1 cellular context compared by ENCODE assay signal in the genomic region with DNA sequence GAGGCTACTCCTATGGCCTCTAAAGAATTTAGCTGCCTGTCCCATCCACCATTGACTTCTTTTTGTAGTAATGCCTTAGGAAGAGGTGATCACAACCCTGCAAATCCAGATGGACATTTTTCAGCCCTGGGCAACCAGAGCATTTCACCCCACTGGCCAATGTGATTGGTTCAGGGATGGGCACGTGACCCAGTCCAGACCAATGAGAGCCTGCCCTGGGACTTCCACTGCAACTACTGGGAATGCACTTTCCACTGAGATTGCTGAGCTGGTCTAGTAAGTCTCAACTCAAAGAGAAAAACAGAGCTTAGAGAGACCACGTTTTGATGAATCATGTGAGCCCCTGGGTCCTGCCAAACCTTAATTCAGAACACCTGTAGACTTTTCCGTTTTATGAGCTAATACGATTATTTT.
A peak's percentile ranks its signal among the peaks of the same experiment; 100 is the strongest.
TF ChIP-seq lines count a peak whose summit lies in the region.

No MANE protein-coding gene starts in this region.

TF ChIP-seq in HepG2, 621 proteins besides CTCF, POLR2A, EP300 and RAD21:
- TF ChIP-seq POLR2AphosphoS2 (IDR thresholded peaks at IDR 0.05; ENCODE audit: low read depth, low read length) (0 out of 2 replicates have a peak, but pooled peaks have one; percentile 59), ZNF761 (CRISPR knock-in tag; conservative IDR thresholded peaks at IDR 0.05) (no peak), NFYC (CRISPR knock-in tag; IDR thresholded peaks at IDR 0.05) (peak; percentile 81), ATF7 (IDR thresholded peaks at IDR 0.05) (no peak), ATF7 (CRISPR knock-in tag; IDR thresholded peaks at IDR 0.05) (0 out of 2 replicates have a peak, but pooled peaks have one; percentile 4), SIN3A (IDR thresholded peaks at IDR 0.05; ENCODE audit: borderline replicate concordance, low read depth, low read length) (no peak), ZFP41 (CRISPR knock-in tag; IDR thresholded peaks at IDR 0.05; ENCODE audit: borderline replicate concordance) (no peak), ZNF792 (CRISPR knock-in tag; IDR thresholded peaks at IDR 0.05) (0 out of 2 replicates have a peak, but pooled peaks have one; percentile 30), NFYB (CRISPR knock-in tag; IDR thresholded peaks at IDR 0.05) (peak; percentile 80), POLR2G (IDR thresholded peaks at IDR 0.05; ENCODE audit: low read depth, low read length) (peak; percentile 30; the same call in 1 of the 2 replicates), USF2 (IDR thresholded peaks at IDR 0.05; ENCODE audit: low read depth, low read length) (peak; percentile 88), USF2 (CRISPR knock-in tag; IDR thresholded peaks at IDR 0.05; ENCODE audit: borderline replicate concordance) (peak; percentile 85; the same call in 1 of the 2 replicates), ZNF660 (CRISPR knock-in tag; IDR thresholded peaks at IDR 0.05; ENCODE audit: borderline replicate concordance, low read depth) (no peak), ZBTB21 (CRISPR knock-in tag; IDR thresholded peaks at IDR 0.05) (no peak), IRF2 (CRISPR knock-in tag; IDR thresholded peaks at IDR 0.05) (no peak), NFE2 (CRISPR knock-in tag; IDR thresholded peaks at IDR 0.05) (0 out of 2 replicates have a peak, but pooled peaks have one; percentile 40), RFX5 (IDR thresholded peaks at IDR 0.05; ENCODE audit: low read depth, low read length) (peak; percentile 82), NFAT5 (CRISPR knock-in tag; IDR thresholded peaks at IDR 0.05) (no peak), RAD51 (IDR thresholded peaks at IDR 0.05; ENCODE audit: borderline replicate concordance) (peak; percentile 17; the same call in 1 of the 2 replicates), ZSCAN20 (CRISPR knock-in tag; IDR thresholded peaks at IDR 0.05; ENCODE audit: borderline replicate concordance) (no peak), CREM (IDR thresholded peaks at IDR 0.05) (no peak), CREM (CRISPR knock-in tag; IDR thresholded peaks at IDR 0.05) (no peak), ZSCAN25 (CRISPR knock-in tag; IDR thresholded peaks at IDR 0.05) (no peak)
TF ChIP-seq in HepG2: peak in this region for 10.
